In genomic region chr20:41031243-41031619, GRCh38 we compare ENCODE assay signal across 11 cellular contexts. TPM values are rescaled to one million over a fixed set of nuclear protein-coding genes. Genes with fewer than 3 reads are reported as not detected.
DNase-seq lines count a peak whose midpoint lies in the region; ATAC-seq lines count a peak whose summit lies in the region.
"Had no signal": no experiment of that assay in that cellular context is flagged by ENCODE, and none has a peak within 500 bp of the region (broad histone marks: within the 10 kb centered on the region; RNA-seq: fewer than 3 reads in every experiment).

No MANE protein-coding gene starts in this region.

- no peaks in the 10 kb centered on the region for H3K9me3 Mint-ChIP-seq in activated CD4-positive, alpha-beta T cell treated with anti-CD3 and anti-CD28 coated beads, Interleukin-2, amount 10 ng/mL, durations not matched to agents 7 days and 5 days
- no peaks in the 10 kb centered on the region for H3K9me3 Mint-ChIP-seq in activated T-helper 1 cell treated with anti-CD3 and anti-CD28 coated beads, Interleukin-12 subunit alpha, Interleukin-12 subunit beta, Interleukin-2, Interleukin-4 antibody, amounts not matched to agents 30 ng/mL and 10 ng/mL and 1 ng/mL, durations not matched to agents 14 hours and 24 hours and 36 hours
- H3K9me3 Mint-ChIP-seq in stimulated activated naive CD8-positive, alpha-beta T cell treated with anti-CD3 and anti-CD28 coated beads, Interleukin-15, amount 100 ng/mL, for 72 hours: no peaks in the 10 kb centered on the region

- H3K9ac ChIP-seq in iPS-15b (ENCODE audit: low read depth, low read length): no peak overlapping the region

- no peaks in the 10 kb centered on the region for H3K27me3 Mint-ChIP-seq in activated CD4-positive, alpha-beta T cell treated with anti-CD3 and anti-CD28 coated beads, Interleukin-2, amount 10 ng/mL, durations not matched to agents 7 days and 5 days
- H3K27me3 Mint-ChIP-seq in activated T-helper 1 cell treated with anti-CD3 and anti-CD28 coated beads, Interleukin-12 subunit alpha, Interleukin-12 subunit beta, Interleukin-2, Interleukin-4 antibody, amounts not matched to agents 30 ng/mL and 10 ng/mL and 1 ng/mL, durations not matched to agents 14 hours and 24 hours and 36 hours (ENCODE audit: insufficient read depth): no peaks in the 10 kb centered on the region
- H3K27me3 Mint-ChIP-seq in stimulated activated naive CD8-positive, alpha-beta T cell treated with anti-CD3 and anti-CD28 coated beads, Interleukin-15, amount 100 ng/mL, for 72 hours: no peaks in the 10 kb centered on the region

- no peaks in the 10 kb centered on the region for H3K9me3 ChIP-seq in iPS-15b (ENCODE audit: control insufficient read depth, insufficient read depth, low read length)

- H3K4me3 Mint-ChIP-seq in activated CD4-positive, alpha-beta T cell treated with anti-CD3 and anti-CD28 coated beads, Interleukin-2, amount 10 ng/mL, durations not matched to agents 7 days and 5 days: peak overlapping the region; percentile 84
- peak overlapping the region; percentile 94 for H3K4me3 Mint-ChIP-seq in activated T-helper 1 cell treated with anti-CD3 and anti-CD28 coated beads, Interleukin-12 subunit alpha, Interleukin-12 subunit beta, Interleukin-2, Interleukin-4 antibody, amounts not matched to agents 30 ng/mL and 10 ng/mL and 1 ng/mL, durations not matched to agents 14 hours and 24 hours and 36 hours
- H3K4me3 Mint-ChIP-seq in stimulated activated naive CD8-positive, alpha-beta T cell treated with anti-CD3 and anti-CD28 coated beads, Interleukin-15, amount 100 ng/mL, for 72 hours: peak overlapping the region; percentile 95 to 96

- peaks cover 4% of the 10 kb centered on the region for H3K36me3 ChIP-seq in iPS-15b (ENCODE audit: control insufficient read depth, insufficient read depth, low read length)

- peak overlapping the region; percentile 31 for H3K27ac Mint-ChIP-seq in activated CD4-positive, alpha-beta T cell treated with anti-CD3 and anti-CD28 coated beads, Interleukin-2, amount 10 ng/mL, durations not matched to agents 7 days and 5 days
- peak overlapping the region; percentile 6 for H3K27ac Mint-ChIP-seq in activated T-helper 1 cell treated with anti-CD3 and anti-CD28 coated beads, Interleukin-12 subunit alpha, Interleukin-12 subunit beta, Interleukin-2, Interleukin-4 antibody, amounts not matched to agents 30 ng/mL and 10 ng/mL and 1 ng/mL, durations not matched to agents 14 hours and 24 hours and 36 hours
- no peak overlapping the region for H3K27ac Mint-ChIP-seq in stimulated activated naive CD8-positive, alpha-beta T cell treated with anti-CD3 and anti-CD28 coated beads, Interleukin-15, amount 100 ng/mL, for 72 hours

- peaks cover 54% of the 10 kb centered on the region for H3K27me3 ChIP-seq in iPS-15b (ENCODE audit: control insufficient read depth, insufficient read depth, low read length)

- peaks cover 57% of the 10 kb centered on the region for H3K36me3 Mint-ChIP-seq in activated CD4-positive, alpha-beta T cell treated with anti-CD3 and anti-CD28 coated beads, Interleukin-2, amount 10 ng/mL, durations not matched to agents 7 days and 5 days (ENCODE audit: low read depth)
- H3K36me3 Mint-ChIP-seq in activated T-helper 1 cell treated with anti-CD3 and anti-CD28 coated beads, Interleukin-12 subunit alpha, Interleukin-12 subunit beta, Interleukin-2, Interleukin-4 antibody, amounts not matched to agents 30 ng/mL and 10 ng/mL and 1 ng/mL, durations not matched to agents 14 hours and 24 hours and 36 hours (ENCODE audit: low read depth): peaks cover 50% of the 10 kb centered on the region

- POLR2A ChIA-PET in activated CD4-positive, alpha-beta T cell treated with anti-CD3 and anti-CD28 coated beads, Interleukin-2, amount 10 ng/mL, durations not matched to agents 7 days and 5 days (lab: Charles Lee): no interaction called here

- H3K4me3 ChIP-seq in iPS-15b (ENCODE audit: low read depth, low read length): peak overlapping the region; percentile 85

- ATAC-seq in stimulated activated naive CD8-positive, alpha-beta T cell treated with anti-CD3 and anti-CD28 coated beads, Interleukin-15, amount 100 ng/mL, for 72 hours: no peak

- intact Hi-C loops in activated T-helper 1 cell treated with anti-CD3 and anti-CD28 coated beads, Interleukin-12 subunit alpha, Interleukin-12 subunit beta, Interleukin-2, Interleukin-4 antibody, amounts not matched to agents 30 ng/mL and 10 ng/mL and 1 ng/mL, durations not matched to agents 14 hours and 24 hours and 36 hours (cut with micrococcal nuclease): no loop called here

- no peak for DNase-seq in activated CD4-positive, alpha-beta T cell treated with anti-CD3 and anti-CD28 coated beads, Interleukin-2, amount 10 ng/mL, durations not matched to agents 7 days and 5 days
- no peak for DNase-seq in activated CD4-positive, alpha-beta T cell treated with anti-CD3 and anti-CD28 coated beads for 1 hour
- DNase-seq in activated T-helper 1 cell treated with anti-CD3 and anti-CD28 coated beads, Interleukin-12 subunit alpha, Interleukin-12 subunit beta, Interleukin-2, Interleukin-4 antibody, amounts not matched to agents 30 ng/mL and 10 ng/mL and 1 ng/mL, durations not matched to agents 14 hours and 24 hours and 36 hours (ENCODE audit: low spot score): no peak
- no peak for DNase-seq in stimulated activated naive CD8-positive, alpha-beta T cell treated with anti-CD3 and anti-CD28 coated beads, Interleukin-15, amount 100 ng/mL, for 72 hours
- DNase-seq in NCI-H1105 treated with DMSO at 0.1 percent for 48 hours (lab: John Stamatoyannopoulos, UW): no peak
- DNase-seq in NCI-H1436 (lab: John Stamatoyannopoulos, UW): no peak
- no peak for DNase-seq in GM03348 (ENCODE audit: low spot score)
- DNase-seq: activated CD8-positive, alpha-beta memory T cell treated with anti-CD3 and anti-CD28 coated beads for 24 hours; islet precursor cell; NCI-H1436 treated with DMSO at 0.1 percent for 48 hours had no signal

- H3K4me1 Mint-ChIP-seq in activated CD4-positive, alpha-beta T cell treated with anti-CD3 and anti-CD28 coated beads, Interleukin-2, amount 10 ng/mL, durations not matched to agents 7 days and 5 days: peaks cover 73% of the 10 kb centered on the region
- peaks cover 76% of the 10 kb centered on the region for H3K4me1 Mint-ChIP-seq in activated T-helper 1 cell treated with anti-CD3 and anti-CD28 coated beads, Interleukin-12 subunit alpha, Interleukin-12 subunit beta, Interleukin-2, Interleukin-4 antibody, amounts not matched to agents 30 ng/mL and 10 ng/mL and 1 ng/mL, durations not matched to agents 14 hours and 24 hours and 36 hours (ENCODE audit: low read depth)
- H3K4me1 Mint-ChIP-seq in stimulated activated naive CD8-positive, alpha-beta T cell treated with anti-CD3 and anti-CD28 coated beads, Interleukin-15, amount 100 ng/mL, for 72 hours: peaks cover 78% of the 10 kb centered on the region

- peaks cover 29% of the 10 kb centered on the region for H3K4me1 ChIP-seq in iPS-15b (ENCODE audit: control insufficient read depth, insufficient read depth, low read length)

- CTCF ChIA-PET in activated CD4-positive, alpha-beta T cell treated with anti-CD3 and anti-CD28 coated beads, Interleukin-2, amount 10 ng/mL, durations not matched to agents 7 days and 5 days (lab: Charles Lee): interaction anchor here (1.0 to 2.8 kb wide), 7 partner anchors 10 to 44 kb away, joined by 3 to 10 read pairs (median 5); no protein-coding TSS in a partner anchor

RNA-seq across cellular contexts. Expression of gene TOP1, which starts 2.6 kb away (rescaled TPM):
- 10 to 100 TPM; 66.7 to 76.9 TPM for total RNA-seq in activated CD4-positive, alpha-beta T cell treated with anti-CD3 and anti-CD28 coated beads, Interleukin-2, amount 10 ng/mL, durations not matched to agents 7 days and 5 days
- 120 and 123 TPM in 2 replicates for total RNA-seq in activated T-helper 1 cell treated with anti-CD3 and anti-CD28 coated beads, Interleukin-12 subunit alpha, Interleukin-12 subunit beta, Interleukin-2, Interleukin-4 antibody, amounts not matched to agents 30 ng/mL and 10 ng/mL and 1 ng/mL, durations not matched to agents 14 hours and 24 hours and 36 hours

Comparison
In these comparisons a context has a peak if more than half of its experiments do, and no peak if none do; other contexts are left out.
1. H3K27ac Mint-ChIP-seq: peak in activated CD4-positive, alpha-beta T cell treated with anti-CD3 and anti-CD28 coated beads, Interleukin-2, amount 10 ng/mL, durations not matched to agents 7 days and 5 days (single experiment) and activated T-helper 1 cell treated with anti-CD3 and anti-CD28 coated beads, Interleukin-12 subunit alpha, Interleukin-12 subunit beta, Interleukin-2, Interleukin-4 antibody, amounts not matched to agents 30 ng/mL and 10 ng/mL and 1 ng/mL, durations not matched to agents 14 hours and 24 hours and 36 hours (single experiment); none in stimulated activated naive CD8-positive, alpha-beta T cell treated with anti-CD3 and anti-CD28 coated beads, Interleukin-15, amount 100 ng/mL, for 72 hours (0 of 2).
2. Peak in every context shown above with its lines, with median percentiles within 50 percentile points of each other: H3K4me3 Mint-ChIP-seq.